Comparison of ENCODE assay signal across 23 cellular contexts in genomic region chr4:113350576-113350975, GRCh38.
"Had no signal": no experiment of that assay in that cellular context is flagged by ENCODE, and none has a peak within 500 bp of the region (broad histone marks: within the 10 kb centered on the region; RNA-seq: fewer than 3 reads in every experiment).

No MANE protein-coding gene starts in this region.

- H3K4me3 ChIP-seq: breast epithelium, colonic mucosa, dorsolateral prefrontal cortex, esophagus muscularis mucosa, heart right ventricle, testis, vagina had no signal

- H3K4me3 Mint-ChIP-seq: activated CD8-positive, alpha-beta T cell treated with anti-CD3 and anti-CD28 coated beads, Interleukin-2, amount 10 ng/mL, durations not matched to agents 7 days and 5 days; activated T-helper 1 cell treated with anti-CD3 and anti-CD28 coated beads, Interleukin-12 subunit alpha, Interleukin-12 subunit beta, Interleukin-2, Interleukin-4 antibody, amounts not matched to agents 30 ng/mL and 10 ng/mL and 1 ng/mL, durations not matched to agents 14 hours and 24 hours and 36 hours; effector memory CD8-positive, alpha-beta T cell; natural killer cell treated with Interleukin-12 subunit alpha and Interleukin-12 subunit beta and Interleukin-15 and Interleukin-18, amount 100 ng/mL, for 72 hours; type B pancreatic cell had no signal

- H3K27me3 Mint-ChIP-seq: progenitor cell of endocrine pancreas, type B pancreatic cell had no signal

- H3K4me1 ChIP-seq: breast epithelium, colonic mucosa, testis, vagina had no signal

- DNase-seq: activated CD4-positive, alpha-beta T cell treated with anti-CD3 and anti-CD28 coated beads for 1 hour; activated CD4-positive, alpha-beta T cell treated with anti-CD3 and anti-CD28 coated beads, Interleukin-2, amount 50 U/mL, for 1 hour; activated CD8-positive, alpha-beta T cell treated with anti-CD3 and anti-CD28 coated beads, Interleukin-2, amount 10 ng/mL, durations not matched to agents 7 days and 5 days; activated gamma-delta T cell; activated naive CD4-positive, alpha-beta T cell treated with anti-CD3 and anti-CD28 coated beads, Interleukin-2, amount 50 U/mL, for 16 hours; aorta; colonic mucosa; dorsolateral prefrontal cortex; effector memory CD8-positive, alpha-beta T cell; heart right ventricle; islet precursor cell; left cardiac atrium; midbrain; stimulated activated CD4-positive, alpha-beta T cell treated with anti-CD3 and anti-CD28 coated beads, Interleukin-2, amount 100 ng/mL, for 48 hours; stimulated activated naive CD4-positive, alpha-beta T cell; testis had no signal

- H3K36me3 Mint-ChIP-seq: natural killer cell treated with Interleukin-12 subunit alpha and Interleukin-12 subunit beta and Interleukin-15 and Interleukin-18, amount 100 ng/mL, for 72 hours had no signal

- H3K27ac ChIP-seq: breast epithelium, colonic mucosa, dorsolateral prefrontal cortex, esophagus muscularis mucosa, heart right ventricle, testis, vagina had no signal

- H3K27ac Mint-ChIP-seq: activated CD8-positive, alpha-beta T cell treated with anti-CD3 and anti-CD28 coated beads, Interleukin-2, amount 10 ng/mL, durations not matched to agents 7 days and 5 days; activated T-helper 1 cell treated with anti-CD3 and anti-CD28 coated beads, Interleukin-12 subunit alpha, Interleukin-12 subunit beta, Interleukin-2, Interleukin-4 antibody, amounts not matched to agents 30 ng/mL and 10 ng/mL and 1 ng/mL, durations not matched to agents 14 hours and 24 hours and 36 hours; effector memory CD8-positive, alpha-beta T cell; natural killer cell treated with Interleukin-12 subunit alpha and Interleukin-12 subunit beta and Interleukin-15 and Interleukin-18, amount 100 ng/mL, for 72 hours; progenitor cell of endocrine pancreas; type B pancreatic cell had no signal

- H3K9me3 ChIP-seq: breast epithelium, colonic mucosa, esophagus muscularis mucosa, heart right ventricle, testis, vagina had no signal

- ATAC-seq: activated CD8-positive, alpha-beta T cell treated with anti-CD3 and anti-CD28 coated beads, Interleukin-2, amount 10 ng/mL, durations not matched to agents 7 days and 5 days; effector memory CD8-positive, alpha-beta T cell; heart right ventricle; left cardiac atrium; natural killer cell treated with Interleukin-12 subunit alpha and Interleukin-12 subunit beta and Interleukin-15 and Interleukin-18, amount 100 ng/mL, for 72 hours had no signal

- H3K27me3 ChIP-seq: breast epithelium, colonic mucosa, dorsolateral prefrontal cortex, esophagus muscularis mucosa, heart right ventricle, testis, vagina had no signal

- H3K9me3 Mint-ChIP-seq: effector memory CD8-positive, alpha-beta T cell had no signal

- H3K36me3 ChIP-seq: breast epithelium, colonic mucosa, vagina had no signal
